In the genomic region with DNA sequence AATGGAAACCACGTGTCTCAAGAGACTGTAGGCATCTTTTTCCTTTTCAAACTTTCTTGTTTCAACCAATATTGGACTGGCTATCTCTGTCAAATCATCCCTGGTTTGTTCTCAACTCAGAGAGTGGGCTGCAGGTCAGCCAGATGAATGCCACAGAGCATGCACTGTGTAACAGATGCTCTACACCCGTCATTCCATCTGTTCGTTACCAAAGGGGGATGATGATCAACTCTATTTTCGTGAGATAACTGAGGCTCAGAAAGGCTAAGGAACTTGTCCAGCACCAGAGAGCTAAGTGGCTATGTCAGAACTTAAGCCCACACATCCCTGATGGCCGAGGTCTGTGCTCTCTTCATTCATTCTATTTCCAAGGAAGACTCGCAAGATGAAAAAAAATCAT, we compare ENCODE assay signal across 20 cellular contexts. TPM values are rescaled to one million over a fixed set of nuclear protein-coding genes. Genes with fewer than 3 reads are reported as not detected.
"Had no signal": no experiment of that assay in that cellular context is flagged by ENCODE, and none has a peak within 500 bp of the region (broad histone marks: within the 10 kb centered on the region; RNA-seq: fewer than 3 reads in every experiment).

No MANE protein-coding gene starts in this region.

- H3K36me3 ChIP-seq: heart left ventricle, suprapubic skin, thyroid gland had no signal

- H3K4me3 ChIP-seq: coronary artery, heart left ventricle, mucosa of descending colon, skin epidermis, suprapubic skin, thyroid gland had no signal

- H3K27me3 ChIP-seq: heart left ventricle, suprapubic skin, thyroid gland had no signal

- H3K9me3 ChIP-seq: heart left ventricle, mucosa of descending colon, suprapubic skin, thyroid gland had no signal

- H3K27ac ChIP-seq: coronary artery, suprapubic skin, thyroid gland had no signal

- DNase-seq: effector CD4-positive, alpha-beta T cell; erythroblast; foreskin melanocyte; heart left ventricle; hippocampal formation; kidney glomerular epithelial cell; mucosa of descending colon; natural killer cell; posterior cingulate gyrus; stimulated activated CD4-positive, alpha-beta T cell treated with anti-CD3 and anti-CD28 coated beads, Interleukin-12 subunit alpha, Interleukin-12 subunit beta, amount 100 ng/mL, for 4 hours; stimulated activated naive CD4-positive, alpha-beta T cell treated with Interleukin-2 at 50 U/mL for 16 hours; thyroid gland had no signal

- ATAC-seq: heart left ventricle, mucosa of descending colon, natural killer cell, sciatic nerve had no signal

RNA-seq across cellular contexts. Expression of gene SLC1A2, which starts 42.1 kb away (rescaled TPM):
- total RNA-seq: dermis microvascular lymphatic vessel endothelial cell, endothelial cell of umbilical vein, lung microvascular endothelial cell, pulmonary artery endothelial cell had no signal
- polyA plus RNA-seq: endothelial cell of umbilical vein had no signal
